Comparison of ENCODE assay signal across 8 cellular contexts in the genomic region with DNA sequence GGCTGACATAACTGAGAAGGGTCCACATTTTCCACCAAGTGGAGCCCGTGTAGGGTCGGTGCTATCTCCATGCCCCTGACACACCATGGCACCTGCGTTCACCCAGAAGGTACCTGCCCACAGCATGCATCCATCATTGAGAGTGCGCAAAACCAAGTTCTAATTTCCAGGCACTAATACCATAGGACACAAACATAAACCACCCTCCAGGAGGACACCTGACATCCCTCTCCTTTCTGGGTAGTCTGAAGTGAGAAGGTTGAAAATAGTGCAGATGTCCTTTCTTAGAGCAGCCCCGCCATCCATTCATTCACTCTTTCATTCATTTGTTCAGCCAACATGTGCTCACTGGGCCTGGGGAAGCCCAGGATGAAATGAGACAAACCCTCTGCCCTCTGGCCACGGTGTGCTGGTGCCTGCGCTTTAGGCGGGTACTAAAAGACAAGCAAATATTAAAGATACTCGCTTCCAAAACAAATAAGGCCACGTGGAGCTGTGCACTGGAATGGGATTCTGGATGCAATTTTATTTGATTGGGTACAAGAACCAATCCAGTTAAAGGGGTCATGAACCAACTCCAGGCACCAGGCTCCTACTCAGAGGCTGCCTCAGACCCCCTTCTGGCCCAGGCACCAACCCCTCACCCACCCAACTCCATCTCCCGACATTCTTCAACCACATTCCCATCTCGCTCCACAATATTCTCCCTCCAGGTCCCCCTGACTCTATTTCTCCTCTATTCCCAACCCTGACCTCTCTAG.
DNase-seq lines count a peak whose midpoint lies in the region; ATAC-seq and TF ChIP-seq lines count a peak whose summit lies in the region.

No MANE protein-coding gene starts in this region.

- no peak for TF ChIP-seq CTCF in cardiac fibroblast (IDR thresholded peaks at IDR 0.05; ENCODE audit: low read depth, low read length)

- ATAC-seq in stimulated activated naive CD8-positive, alpha-beta T cell treated with anti-CD3 and anti-CD28 coated beads, Interleukin-15, Interleukin-2, amounts not matched to agents 100 U/mL and 50 U/mL, for 24 hours = no peak
- ATAC-seq in GM21717 (IDR thresholded peaks at IDR 0.05; ENCODE audit: unreplicated experiment) (no peak), HG03439 (IDR thresholded peaks at IDR 0.05; ENCODE audit: unreplicated experiment) (no peak)

- peak overlapping the region; percentile 78 for H3K4me3 Mint-ChIP-seq in stimulated activated naive CD8-positive, alpha-beta T cell treated with anti-CD3 and anti-CD28 coated beads, Interleukin-15, Interleukin-2, amounts not matched to agents 100 ng/mL and 50 ng/mL, for 24 hours

- H3K27ac Mint-ChIP-seq in stimulated activated naive CD8-positive, alpha-beta T cell treated with anti-CD3 and anti-CD28 coated beads, Interleukin-15, Interleukin-2, amounts not matched to agents 100 ng/mL and 50 ng/mL, for 24 hours = no peak overlapping the region

- H3K9me3 ChIP-seq in muscle layer of colon (ENCODE audit: low read length) = no peaks in the 10 kb centered on the region

- peaks cover 4% of the 10 kb centered on the region for H3K4me1 Mint-ChIP-seq in stimulated activated naive CD8-positive, alpha-beta T cell treated with anti-CD3 and anti-CD28 coated beads, Interleukin-15, Interleukin-2, amounts not matched to agents 100 ng/mL and 50 ng/mL, for 24 hours (ENCODE audit: low read depth)

- peak overlapping the region; percentile 55 for H3K9ac ChIP-seq in muscle layer of colon (ENCODE audit: low read length)

- no peaks in the 10 kb centered on the region for H3K36me3 ChIP-seq in muscle layer of colon (ENCODE audit: insufficient read depth, low read length)

- no peak overlapping the region for H3K27ac ChIP-seq in muscle layer of colon (ENCODE audit: low read depth, low read length)

- no peaks in the 10 kb centered on the region for H3K27me3 ChIP-seq in muscle layer of colon (ENCODE audit: control insufficient read depth in 1 of 2, insufficient read depth in 2 of 2, low read length in 2 of 2)

- DNase-seq in stimulated activated naive CD8-positive, alpha-beta T cell treated with anti-CD3 and anti-CD28 coated beads, Interleukin-15, Interleukin-2, amounts not matched to agents 100 U/mL and 50 U/mL, for 24 hours = no peak
- DNase-seq in cardiac fibroblast (ENCODE audit: low read depth in 2 of 2) (no peak), NCI-H1930 (lab: John Stamatoyannopoulos, UW) (no peak), AG20443 (ENCODE audit: low spot score) (no peak)

- no peaks in the 10 kb centered on the region for H3K9me3 Mint-ChIP-seq in stimulated activated naive CD8-positive, alpha-beta T cell treated with anti-CD3 and anti-CD28 coated beads, Interleukin-15, Interleukin-2, amounts not matched to agents 100 ng/mL and 50 ng/mL, for 24 hours

- peaks cover 16% of the 10 kb centered on the region for H3K4me1 ChIP-seq in muscle layer of colon (ENCODE audit: insufficient read depth, low read length)

- peak overlapping the region; percentile 59 to 76 for H3K4me3 ChIP-seq in cardiac fibroblast (replicated peaks in 1 of 2; ENCODE audit: low read depth in 2 of 2, low read length in 2 of 2)
- peak overlapping the region; percentile 67 to 77 for H3K4me3 ChIP-seq in muscle layer of colon (ENCODE audit: low read depth in 1 of 2, low read length in 2 of 2)

- peaks cover 13% of the 10 kb centered on the region for H3K27me3 Mint-ChIP-seq in stimulated activated naive CD8-positive, alpha-beta T cell treated with anti-CD3 and anti-CD28 coated beads, Interleukin-15, Interleukin-2, amounts not matched to agents 100 ng/mL and 50 ng/mL, for 24 hours

- H3K36me3 Mint-ChIP-seq in stimulated activated naive CD8-positive, alpha-beta T cell treated with anti-CD3 and anti-CD28 coated beads, Interleukin-15, Interleukin-2, amounts not matched to agents 100 ng/mL and 50 ng/mL, for 24 hours (ENCODE audit: low read depth) = no peaks in the 10 kb centered on the region
